ENCODE assay signal across 22 cellular contexts in the genomic region with DNA sequence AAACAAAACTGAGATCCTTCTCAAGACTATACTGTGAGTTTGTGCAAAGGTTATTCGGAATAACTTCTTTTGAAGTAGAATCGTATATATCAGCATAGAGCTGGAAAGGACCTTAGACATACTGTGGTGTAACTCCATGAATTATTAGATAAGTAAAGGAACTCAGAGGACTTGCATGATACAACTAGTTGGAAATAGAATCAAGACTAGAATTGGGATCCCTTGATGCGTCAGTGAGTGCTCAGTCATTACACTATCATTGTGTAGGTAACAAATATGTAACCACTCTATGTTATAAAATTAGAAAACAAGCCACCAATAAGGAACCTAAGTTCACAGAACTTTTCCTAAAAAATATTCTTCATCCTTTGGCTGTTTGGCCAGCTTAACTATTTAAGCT.
"Had no signal": no experiment of that assay in that cellular context is flagged by ENCODE, and none has a peak within 500 bp of the region (broad histone marks: within the 10 kb centered on the region; RNA-seq: fewer than 3 reads in every experiment).

No MANE protein-coding gene starts in this region.

- DNase-seq: effector memory CD8-positive, alpha-beta T cell; gastrocnemius medialis; immature natural killer cell; mesendoderm; naive B cell; occipital lobe; pancreas; right lobe of liver; spleen; stimulated activated CD4-positive, alpha-beta T cell treated with anti-CD3 and anti-CD28 coated beads, Interleukin-15, amount 100 ng/mL, for 24 hours; stimulated activated CD4-positive, alpha-beta T cell treated with anti-CD3 and anti-CD28 coated beads, Interleukin-1b, Interleukin-23, amount 100 ng/mL, for 48 hours; stimulated activated CD4-positive, alpha-beta T cell treated with anti-CD3 and anti-CD28 coated beads, Interleukin-4, amount 100 ng/mL, for 24 hours; stimulated activated naive CD4-positive, alpha-beta T cell; stomach; substantia nigra; transverse colon had no signal

- H3K9me3 ChIP-seq: esophagus muscularis mucosa, gastrocnemius medialis, pancreas, right lobe of liver, spleen, stomach, thoracic aorta, transverse colon had no signal

- H3K27ac Mint-ChIP-seq: dendritic cell treated with granulocyte-macrophage colony-stimulating factor and Interleukin-4, amounts not matched to agents 40 ng/mL and 50 ng/mL, for 4 days; naive B cell; nephron; progenitor cell of endocrine pancreas had no signal

- H3K36me3 ChIP-seq: esophagus muscularis mucosa, gastrocnemius medialis, pancreas, right lobe of liver, spleen, thoracic aorta, transverse colon had no signal

- H3K27me3 ChIP-seq: esophagus muscularis mucosa, gastrocnemius medialis, pancreas, right lobe of liver, spleen, stomach, transverse colon had no signal

- H3K4me3 ChIP-seq: esophagus muscularis mucosa, gastrocnemius medialis, pancreas, right lobe of liver, spleen, stomach, thoracic aorta, transverse colon had no signal

- ATAC-seq: effector memory CD8-positive, alpha-beta T cell; pancreas; right lobe of liver had no signal

- H3K27me3 Mint-ChIP-seq: dendritic cell treated with granulocyte-macrophage colony-stimulating factor and Interleukin-4, amounts not matched to agents 40 ng/mL and 50 ng/mL, for 4 days; effector memory CD8-positive, alpha-beta T cell; naive B cell; progenitor cell of endocrine pancreas had no signal

- H3K9me3 Mint-ChIP-seq: dendritic cell treated with granulocyte-macrophage colony-stimulating factor and Interleukin-4, amounts not matched to agents 40 ng/mL and 50 ng/mL, for 4 days; effector memory CD8-positive, alpha-beta T cell; nephron had no signal

- H3K27ac ChIP-seq: epithelial cell of prostate, esophagus muscularis mucosa, gastrocnemius medialis, pancreas, right lobe of liver, spleen, stomach, thoracic aorta, transverse colon had no signal

- H3K4me3 Mint-ChIP-seq: dendritic cell treated with granulocyte-macrophage colony-stimulating factor and Interleukin-4, amounts not matched to agents 40 ng/mL and 50 ng/mL, for 4 days; effector memory CD8-positive, alpha-beta T cell; immature natural killer cell; naive B cell; nephron had no signal
